Comparison of ENCODE assay signal across 1 cellular context in genomic region chr1:32128479-32128878, GRCh38.
TF ChIP-seq lines count a peak whose summit lies in the region.

No MANE protein-coding gene starts in this region.

TF ChIP-seq in K562, 482 proteins besides CTCF, POLR2A, EP300 and RAD21:
- TF ChIP-seq ASH1L (IDR thresholded peaks at IDR 0.05; ENCODE audit: borderline replicate concordance, low read depth, partially characterized antibody) (no peak), ATF2 (CRISPR knock-in tag; IDR thresholded peaks at IDR 0.05) (no peak), ERF (CRISPR knock-in tag; IDR thresholded peaks at IDR 0.05) (no peak), POLR2H (tag; IDR thresholded peaks at IDR 0.05; ENCODE audit: low read depth) (no peak), EZH2 (IDR thresholded peaks at IDR 0.05; ENCODE audit: borderline replicate concordance, low read depth, low read length) (no peak), U2AF1 (optimal IDR thresholded peaks at IDR 0.05; ENCODE audit: low read depth, low read length) (no peak), NELFE (IDR thresholded peaks at IDR 0.05; ENCODE audit: insufficient read depth, insufficient read length) (no peak), DPF2 (IDR thresholded peaks at IDR 0.05) (no peak), ZNF212 (CRISPR knock-in tag; IDR thresholded peaks at IDR 0.05) (no peak)
